8 cellular contexts compared by ENCODE assay signal in the genomic region with DNA sequence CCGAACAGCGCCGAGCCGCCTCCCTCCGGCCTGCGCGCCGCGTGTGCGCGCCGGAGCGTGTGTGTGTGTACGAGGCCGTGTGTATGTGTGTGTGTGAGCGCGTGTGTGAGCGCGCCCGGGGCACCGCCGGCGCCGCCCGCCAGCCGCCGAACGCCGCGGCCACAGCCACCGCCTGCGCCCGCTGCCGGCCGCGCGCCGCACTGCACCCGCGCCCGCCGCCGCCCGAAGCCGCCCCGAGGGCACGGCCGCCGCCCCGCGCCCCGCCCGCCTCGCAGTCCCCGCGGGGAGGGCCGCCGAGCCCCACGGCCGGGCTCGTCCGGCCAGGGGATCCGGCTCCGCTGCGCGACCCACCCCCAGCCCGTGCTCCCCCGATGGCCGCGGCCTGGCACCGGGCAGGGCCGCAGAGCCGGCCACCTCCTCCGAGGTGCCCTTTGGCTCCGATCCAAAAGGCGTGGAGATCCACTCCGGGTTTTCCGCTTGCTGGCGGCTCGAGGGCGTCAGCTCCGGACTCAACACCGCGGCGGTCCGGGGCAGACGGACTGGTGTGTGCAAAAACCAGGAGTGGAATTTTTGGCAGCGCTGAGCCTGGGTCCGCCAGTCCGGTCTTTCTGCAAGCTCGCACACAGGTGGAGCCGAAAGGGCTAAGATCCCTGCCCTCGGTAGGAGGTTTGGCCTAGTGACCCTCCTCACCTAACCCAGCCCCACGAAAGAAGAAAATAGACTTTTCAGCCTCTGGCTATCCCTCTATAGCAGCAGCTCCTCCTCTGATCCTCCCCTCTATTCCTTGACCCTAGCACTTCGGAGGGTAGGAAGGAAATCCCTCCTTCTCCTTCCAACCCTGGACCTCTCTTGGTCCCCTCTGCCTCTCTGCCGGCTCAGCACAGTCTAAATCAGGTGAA. TPM values are rescaled to one million over a fixed set of nuclear protein-coding genes. Genes with fewer than 3 reads are reported as not detected.
DNase-seq lines count a peak whose midpoint lies in the region; ATAC-seq and TF ChIP-seq lines count a peak whose summit lies in the region.

A gene with protein sequence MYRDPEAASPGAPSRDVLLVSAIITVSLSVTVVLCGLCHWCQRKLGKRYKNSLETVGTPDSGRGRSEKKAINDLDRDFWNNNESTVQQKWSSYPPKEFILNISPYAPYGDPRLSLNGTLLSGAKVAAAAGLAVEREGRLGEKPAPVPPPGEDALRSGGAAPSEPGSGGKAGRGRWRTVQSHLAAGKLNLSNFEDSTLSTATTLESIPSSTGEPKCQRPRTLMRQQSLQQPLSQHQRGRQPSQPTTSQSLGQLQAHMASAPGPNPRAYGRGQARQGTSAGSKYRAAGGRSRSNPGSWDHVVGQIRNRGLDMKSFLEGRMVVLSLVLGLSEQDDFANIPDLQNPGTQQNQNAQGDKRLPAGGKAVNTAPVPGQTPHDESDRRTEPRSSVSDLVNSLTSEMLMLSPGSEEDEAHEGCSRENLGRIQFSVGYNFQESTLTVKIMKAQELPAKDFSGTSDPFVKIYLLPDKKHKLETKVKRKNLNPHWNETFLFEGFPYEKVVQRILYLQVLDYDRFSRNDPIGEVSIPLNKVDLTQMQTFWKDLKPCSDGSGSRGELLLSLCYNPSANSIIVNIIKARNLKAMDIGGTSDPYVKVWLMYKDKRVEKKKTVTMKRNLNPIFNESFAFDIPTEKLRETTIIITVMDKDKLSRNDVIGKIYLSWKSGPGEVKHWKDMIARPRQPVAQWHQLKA (minus strand): TSS at position 47 of the 899 bp plus-strand sequence. CDS start 256 bp downstream, outside the sequence.

- no peaks in the 10 kb centered on the region for H3K9me3 ChIP-seq in left ventricle myocardium inferior (replicated peaks)

- peak within 1 kb of the TSS; percentile 55 for H3K27ac Mint-ChIP-seq in T-helper 1 cell treated with Interleukin-12 subunit alpha and Interleukin-12 subunit beta and Interleukin-4 antibody, amounts not matched to agents 30 μg/mL and 1 μg/mL, for 36 hours
- no peak within 1 kb of the TSS for H3K27ac Mint-ChIP-seq in progenitor cell of endocrine pancreas

- H3K4me1 Mint-ChIP-seq in T-helper 1 cell treated with Interleukin-12 subunit alpha and Interleukin-12 subunit beta and Interleukin-4 antibody, amounts not matched to agents 30 μg/mL and 1 μg/mL, for 36 hours (ENCODE audit: low read depth) = peaks cover 5% of the 10 kb centered on the region
- H3K4me1 Mint-ChIP-seq in progenitor cell of endocrine pancreas (ENCODE audit: low read depth) = peaks cover 8% of the 10 kb centered on the region

- H3K4me3 Mint-ChIP-seq in T-helper 1 cell treated with Interleukin-12 subunit alpha and Interleukin-12 subunit beta and Interleukin-4 antibody, amounts not matched to agents 30 μg/mL and 1 μg/mL, for 36 hours = peak within 1 kb of the TSS; percentile 80
- H3K4me3 Mint-ChIP-seq in progenitor cell of endocrine pancreas (ENCODE audit: low read depth) = peak within 1 kb of the TSS; percentile 74

- in situ Hi-C loops in GM13976 (cut with MboI; ENCODE audit: low sequenced_read_pairs, unreplicated experiment) = no loop called here

- peaks cover 48% of the 10 kb centered on the region for H3K4me1 ChIP-seq in left ventricle myocardium inferior

- peak; percentile 85 for ATAC-seq in HG02938 (IDR thresholded peaks at IDR 0.05; ENCODE audit: unreplicated experiment)

- H3K4me3 ChIP-seq in left ventricle myocardium inferior = peak within 1 kb of the TSS; percentile 78

- peak within 1 kb of the TSS; percentile 68 for H3K27ac ChIP-seq in angular gyrus (ENCODE audit: low read depth, low read length)
- peak within 1 kb of the TSS; percentile 93 for H3K27ac ChIP-seq in left ventricle myocardium inferior (replicated peaks)

- intact Hi-C loops in left ventricle myocardium inferior (cut with micrococcal nuclease) = no loop called here

- peak; percentile 55 for TF ChIP-seq CTCF in GM13976 (IDR thresholded peaks at IDR 0.05; ENCODE audit: borderline replicate concordance, control extremely low read depth, extremely low read depth, insufficient read depth, missing control alignments)
- peak; percentile 22 for TF ChIP-seq CTCF in left ventricle myocardium inferior (IDR thresholded peaks at IDR 0.05; ENCODE audit: borderline replicate concordance)
- peak; percentile 25 for TF ChIP-seq CTCF in progenitor cell of endocrine pancreas (IDR thresholded peaks at IDR 0.05; ENCODE audit: unreplicated experiment)

- no peaks in the 10 kb centered on the region for H3K9me3 Mint-ChIP-seq in T-helper 1 cell treated with Interleukin-12 subunit alpha and Interleukin-12 subunit beta and Interleukin-4 antibody, amounts not matched to agents 30 μg/mL and 1 μg/mL, for 36 hours
- no peaks in the 10 kb centered on the region for H3K9me3 Mint-ChIP-seq in progenitor cell of endocrine pancreas (ENCODE audit: low read depth)

- peaks cover 67% of the 10 kb centered on the region for H3K27me3 Mint-ChIP-seq in T-helper 1 cell treated with Interleukin-12 subunit alpha and Interleukin-12 subunit beta and Interleukin-4 antibody, amounts not matched to agents 30 μg/mL and 1 μg/mL, for 36 hours (ENCODE audit: low read depth)
- H3K27me3 Mint-ChIP-seq in progenitor cell of endocrine pancreas = peaks cover 61% of the 10 kb centered on the region

- no peaks in the 10 kb centered on the region for H3K36me3 ChIP-seq in left ventricle myocardium inferior

- H3K27me3 ChIP-seq in left ventricle myocardium inferior (ENCODE audit: low read depth) = peaks cover 12% of the 10 kb centered on the region

- DNase-seq in GM13976 (ENCODE audit: low spot score) = peak; percentile 96
- DNase-seq in NCI-H1694 (lab: John Stamatoyannopoulos, UW) = peak; percentile 74
- peak; percentile 96 for DNase-seq in left ventricle myocardium inferior
- DNase-seq in progenitor cell of endocrine pancreas (ENCODE audit: low spot score, unreplicated experiment) = peak; percentile 99
- peak; percentile 97 for DNase-seq in ureter (ENCODE audit: low spot score)

- no peaks in the 10 kb centered on the region for H3K36me3 Mint-ChIP-seq in T-helper 1 cell treated with Interleukin-12 subunit alpha and Interleukin-12 subunit beta and Interleukin-4 antibody, amounts not matched to agents 30 μg/mL and 1 μg/mL, for 36 hours (ENCODE audit: low read depth)
- H3K36me3 Mint-ChIP-seq in progenitor cell of endocrine pancreas (ENCODE audit: insufficient read depth) = no peaks in the 10 kb centered on the region

RNA-seq across cellular contexts. Expression of the gene that starts here (rescaled TPM):
- total RNA-seq in left ventricle myocardium inferior (18.9 TPM), progenitor cell of endocrine pancreas (10.3 and 11.7 TPM in 2 replicates), ureter (6.7 TPM)

Comparison
In these comparisons a context has a peak if more than half of its experiments do, and no peak if none do; other contexts are left out.
1. Peak in every context shown above with its lines: DNase-seq, ATAC-seq, H3K4me3 ChIP-seq and H3K27ac ChIP-seq.